Comparison of ENCODE assay signal across 25 cellular contexts in the genomic region with DNA sequence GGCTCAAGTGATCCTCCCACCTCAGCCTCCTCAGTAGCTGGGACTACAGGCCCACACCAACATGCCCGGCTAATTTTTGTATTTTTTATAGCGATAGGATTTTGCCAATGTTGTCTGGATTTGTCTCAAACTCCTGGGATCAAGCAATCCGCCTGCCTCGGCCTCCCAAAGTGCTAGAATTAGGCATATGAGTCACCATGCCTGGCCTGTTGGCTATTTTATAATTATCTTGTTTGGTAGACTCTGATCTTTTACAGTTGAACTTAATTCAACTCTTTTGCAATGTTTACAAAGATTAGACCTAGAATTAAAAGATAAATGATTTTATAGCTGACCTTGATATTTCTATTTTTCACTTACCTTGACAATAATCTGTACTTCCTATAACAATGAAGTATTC.
"Had no signal": no experiment of that assay in that cellular context is flagged by ENCODE, and none has a peak within 500 bp of the region (broad histone marks: within the 10 kb centered on the region; RNA-seq: fewer than 3 reads in every experiment).

No MANE protein-coding gene starts in this region.

- H3K9me3 Mint-ChIP-seq: effector memory CD8-positive, alpha-beta T cell had no signal

- H3K4me3 Mint-ChIP-seq: dendritic cell treated with granulocyte-macrophage colony-stimulating factor and Interleukin-4, amounts not matched to agents 40 ng/mL and 50 ng/mL, for 4 days; effector memory CD8-positive, alpha-beta T cell; endodermal cell; mesothelial cell of epicardium had no signal

- H3K27me3 Mint-ChIP-seq: dendritic cell treated with granulocyte-macrophage colony-stimulating factor and Interleukin-4, amounts not matched to agents 40 ng/mL and 50 ng/mL, for 4 days; effector memory CD8-positive, alpha-beta T cell had no signal

- H3K4me1 ChIP-seq: colonic mucosa, gastrocnemius medialis had no signal

- FAIRE-seq: keratinocyte had no signal

- H3K4me3 ChIP-seq: colonic mucosa, esophagus squamous epithelium, gastrocnemius medialis, heart right ventricle, left lung, lower lobe of right lung, mucosa of descending colon had no signal

- ATAC-seq: effector memory CD8-positive, alpha-beta T cell; esophagus mucosa; gastrocnemius medialis; heart right ventricle; left cardiac atrium; left lung; left ventricle myocardium superior; lower lobe of right lung; mucosa of descending colon had no signal

- H3K9me3 ChIP-seq: colonic mucosa, esophagus squamous epithelium, gastrocnemius medialis, left lung, lower lobe of right lung, mucosa of descending colon had no signal

- H3K4me1 Mint-ChIP-seq: endodermal cell had no signal

- DNase-seq: colonic mucosa; cortex of kidney; effector CD8-positive, alpha-beta T cell; effector memory CD8-positive, alpha-beta T cell; endodermal cell; erythroblast; esophagus squamous epithelium; foreskin fibroblast; foreskin melanocyte; gastrocnemius medialis; glutamatergic neuron; head of caudate nucleus; heart right ventricle; hippocampal formation; left cardiac atrium; left lung; left ventricle myocardium superior; lower lobe of right lung; mesenchymal stem cell; mucosa of descending colon had no signal

- H3K36me3 ChIP-seq: colonic mucosa, gastrocnemius medialis, left lung had no signal

- H3K27ac Mint-ChIP-seq: dendritic cell treated with granulocyte-macrophage colony-stimulating factor and Interleukin-4, amounts not matched to agents 40 ng/mL and 50 ng/mL, for 4 days; endodermal cell; mesothelial cell of epicardium had no signal

- H3K27ac ChIP-seq: colonic mucosa, epithelial cell of prostate, esophagus squamous epithelium, gastrocnemius medialis, heart right ventricle, left lung, lower lobe of right lung had no signal

- H3K27me3 ChIP-seq: colonic mucosa, esophagus squamous epithelium, gastrocnemius medialis, heart right ventricle, left lung had no signal
